Comparison of ENCODE assay signal across 8 cellular contexts in genomic region chr6:116476021-116476678, GRCh38. TPM values are rescaled to one million over a fixed set of nuclear protein-coding genes. Genes with fewer than 3 reads are reported as not detected.
DNase-seq lines count a peak whose midpoint lies in the region; ATAC-seq and TF ChIP-seq lines count a peak whose summit lies in the region.

No MANE protein-coding gene starts in this region.

- H3K4me3 ChIP-seq in GM06990 (replicated peaks; ENCODE audit: low read depth, low read length): no peak overlapping the region
- H3K4me3 ChIP-seq in mesendoderm (ENCODE audit: low read length): no peak overlapping the region

- H3K18ac ChIP-seq in mesendoderm (ENCODE audit: low read length): no peak overlapping the region

- H2BK120ac ChIP-seq in mesendoderm (ENCODE audit: low read depth, low read length): no peak overlapping the region

- no peak overlapping the region for H3K4me2 ChIP-seq in mesendoderm (ENCODE audit: low read length)

- H3K27me3 ChIP-seq in GM06990 (replicated peaks; ENCODE audit: control insufficient read depth, insufficient read depth, low read length): no peaks in the 10 kb centered on the region
- H3K27me3 ChIP-seq in mesendoderm (ENCODE audit: insufficient read depth, low read length, poor library complexity): no peaks in the 10 kb centered on the region

- H3K36me3 Mint-ChIP-seq in activated T-helper 1 cell treated with anti-CD3 and anti-CD28 coated beads, Interleukin-12 subunit alpha, Interleukin-12 subunit beta, Interleukin-2, Interleukin-4 antibody, amounts not matched to agents 30 ng/mL and 10 ng/mL and 1 ng/mL, durations not matched to agents 14 hours and 24 hours and 36 hours (ENCODE audit: low read depth): peaks cover 4% of the 10 kb centered on the region
- no peaks in the 10 kb centered on the region for H3K36me3 Mint-ChIP-seq in type B pancreatic cell

- no peaks in the 10 kb centered on the region for H3K79me1 ChIP-seq in mesendoderm (ENCODE audit: low read length)

- no peak overlapping the region for H3K9ac ChIP-seq in mesendoderm (ENCODE audit: low read length)

- H3K4me3 Mint-ChIP-seq in activated T-helper 1 cell treated with anti-CD3 and anti-CD28 coated beads, Interleukin-12 subunit alpha, Interleukin-12 subunit beta, Interleukin-2, Interleukin-4 antibody, amounts not matched to agents 30 ng/mL and 10 ng/mL and 1 ng/mL, durations not matched to agents 14 hours and 24 hours and 36 hours: peak overlapping the region; percentile 7
- no peak overlapping the region for H3K4me3 Mint-ChIP-seq in type B pancreatic cell

- no peak overlapping the region for H2BK15ac ChIP-seq in mesendoderm (replicated peaks; ENCODE audit: low read depth)

- H3K9me3 Mint-ChIP-seq in activated T-helper 1 cell treated with anti-CD3 and anti-CD28 coated beads, Interleukin-12 subunit alpha, Interleukin-12 subunit beta, Interleukin-2, Interleukin-4 antibody, amounts not matched to agents 30 ng/mL and 10 ng/mL and 1 ng/mL, durations not matched to agents 14 hours and 24 hours and 36 hours: peaks cover 7% of the 10 kb centered on the region
- peaks cover 5% of the 10 kb centered on the region for H3K9me3 Mint-ChIP-seq in type B pancreatic cell

- H3K27ac ChIP-seq in mesendoderm (ENCODE audit: low read depth, low read length): no peak overlapping the region

- H3K36me3 ChIP-seq in GM06990 (ENCODE audit: control insufficient read depth, insufficient read depth, low read length) (no peaks in the 10 kb centered on the region), mesendoderm (ENCODE audit: control insufficient read depth, insufficient read depth, low read length) (no peaks in the 10 kb centered on the region)

- H4K8ac ChIP-seq in mesendoderm (ENCODE audit: low read depth, low read length): no peak overlapping the region

- TF ChIP-seq CTCF in GM06990 (IDR thresholded peaks at IDR 0.05; ENCODE audit: insufficient read depth, low read length, poor library complexity, severe bottlenecking) (no peak), GM20000 (IDR thresholded peaks at IDR 0.05; ENCODE audit: extremely low read depth, missing control alignments) (no peak), type B pancreatic cell (conservative IDR thresholded peaks at IDR 0.05) (no peak)

- H3K23ac ChIP-seq in mesendoderm (ENCODE audit: low read length): no peak overlapping the region

- DNase-seq in GM06990 (ENCODE audit: extremely low read depth, insufficient read length) (peak; percentile 24), GM20000 (ENCODE audit: low spot score) (peak; percentile 66), amygdala (lab: John Stamatoyannopoulos, UW) (no peak), mesendoderm (no peak), RKO (ENCODE audit: low spot score) (no peak), type B pancreatic cell (ENCODE audit: extremely low spot score, unreplicated experiment) (no peak)
- peak; percentile 54 for DNase-seq in activated T-helper 1 cell treated with anti-CD3 and anti-CD28 coated beads, Interleukin-12 subunit alpha, Interleukin-12 subunit beta, Interleukin-2, Interleukin-4 antibody, amounts not matched to agents 30 ng/mL and 10 ng/mL and 1 ng/mL, durations not matched to agents 14 hours and 24 hours and 36 hours (ENCODE audit: low spot score)

- no peak overlapping the region for H3K56ac ChIP-seq in mesendoderm (ENCODE audit: low read length)

- peak overlapping the region; percentile 69 for H3K27ac Mint-ChIP-seq in activated T-helper 1 cell treated with anti-CD3 and anti-CD28 coated beads, Interleukin-12 subunit alpha, Interleukin-12 subunit beta, Interleukin-2, Interleukin-4 antibody, amounts not matched to agents 30 ng/mL and 10 ng/mL and 1 ng/mL, durations not matched to agents 14 hours and 24 hours and 36 hours
- H3K27ac Mint-ChIP-seq in type B pancreatic cell: no peak overlapping the region

- WGBS in mesendoderm (ENCODE audit: extremely low coverage, insufficient coverage, low lambda C conversion rate): no CpG with 5 or more reads among the region's 4 CpGs

- no peak overlapping the region for H4K5ac ChIP-seq in mesendoderm (ENCODE audit: low read length)

- intact Hi-C loops in activated T-helper 1 cell treated with anti-CD3 and anti-CD28 coated beads, Interleukin-12 subunit alpha, Interleukin-12 subunit beta, Interleukin-2, Interleukin-4 antibody, amounts not matched to agents 30 ng/mL and 10 ng/mL and 1 ng/mL, durations not matched to agents 14 hours and 24 hours and 36 hours (cut with micrococcal nuclease): loop anchor here (1.0 to 5.0 kb wide), 5 partner anchors 14 to 191 kb away; partner anchors contain the start of genes DSE and ZUP1

- H2AK5ac ChIP-seq in mesendoderm (ENCODE audit: low read length): no peak overlapping the region

- peaks cover 31% of the 10 kb centered on the region for H3K4me1 Mint-ChIP-seq in activated T-helper 1 cell treated with anti-CD3 and anti-CD28 coated beads, Interleukin-12 subunit alpha, Interleukin-12 subunit beta, Interleukin-2, Interleukin-4 antibody, amounts not matched to agents 30 ng/mL and 10 ng/mL and 1 ng/mL, durations not matched to agents 14 hours and 24 hours and 36 hours (ENCODE audit: low read depth)
- H3K4me1 Mint-ChIP-seq in type B pancreatic cell (ENCODE audit: unreplicated experiment): peaks cover 19% of the 10 kb centered on the region

- no peak overlapping the region for H3K4ac ChIP-seq in mesendoderm (ENCODE audit: low read depth, low read length)

- no peaks in the 10 kb centered on the region for H3K4me1 ChIP-seq in mesendoderm (ENCODE audit: control insufficient read depth, low read depth, low read length)

- no peak overlapping the region for H2BK5ac ChIP-seq in mesendoderm (ENCODE audit: low read length)

- peak; percentile 100 for ATAC-seq in HG03460 (IDR thresholded peaks at IDR 0.05; ENCODE audit: unreplicated experiment)

- peaks cover 11% of the 10 kb centered on the region for H3K27me3 Mint-ChIP-seq in activated T-helper 1 cell treated with anti-CD3 and anti-CD28 coated beads, Interleukin-12 subunit alpha, Interleukin-12 subunit beta, Interleukin-2, Interleukin-4 antibody, amounts not matched to agents 30 ng/mL and 10 ng/mL and 1 ng/mL, durations not matched to agents 14 hours and 24 hours and 36 hours (ENCODE audit: insufficient read depth)
- H3K27me3 Mint-ChIP-seq in type B pancreatic cell: no peaks in the 10 kb centered on the region

- H3K79me2 ChIP-seq in mesendoderm (ENCODE audit: control insufficient read depth, insufficient read depth, low read length): no peaks in the 10 kb centered on the region

RNA-seq across cellular contexts. Expression of gene CALHM6, which starts 15.0 kb away (rescaled TPM):
- total RNA-seq in activated T-helper 1 cell treated with anti-CD3 and anti-CD28 coated beads, Interleukin-12 subunit alpha, Interleukin-12 subunit beta, Interleukin-2, Interleukin-4 antibody, amounts not matched to agents 30 ng/mL and 10 ng/mL and 1 ng/mL, durations not matched to agents 14 hours and 24 hours and 36 hours: 27.7 and 29.2 TPM in 2 replicates
- polyA plus RNA-seq in mesendoderm (2013, experiment 1 of 2): 2.0 TPM
- polyA plus RNA-seq in mesendoderm (2013, experiment 2 of 2): 1.8 TPM
- 0.99 and 1.6 TPM in 2 replicates for total RNA-seq in type B pancreatic cell (ENCODE audit: low replicate concordance)

RNA-seq across cellular contexts. Expression of gene CALHM5, which starts 35.3 kb away (rescaled TPM):
- total RNA-seq in activated T-helper 1 cell treated with anti-CD3 and anti-CD28 coated beads, Interleukin-12 subunit alpha, Interleukin-12 subunit beta, Interleukin-2, Interleukin-4 antibody, amounts not matched to agents 30 ng/mL and 10 ng/mL and 1 ng/mL, durations not matched to agents 14 hours and 24 hours and 36 hours: not detected in 2 replicates
- 0.24 TPM for polyA plus RNA-seq in mesendoderm (2013, experiment 1 of 2)
- 0.25 TPM for polyA plus RNA-seq in mesendoderm (2013, experiment 2 of 2)
- total RNA-seq in type B pancreatic cell (ENCODE audit: low replicate concordance): 0.10 and 0.46 TPM in 2 replicates

Comparison
In these comparisons a context has a peak if more than half of its experiments do, and no peak if none do; other contexts are left out.
1. DNase-seq: peak in GM06990 (single experiment), GM20000 (single experiment) and activated T-helper 1 cell treated with anti-CD3 and anti-CD28 coated beads, Interleukin-12 subunit alpha, Interleukin-12 subunit beta, Interleukin-2, Interleukin-4 antibody, amounts not matched to agents 30 ng/mL and 10 ng/mL and 1 ng/mL, durations not matched to agents 14 hours and 24 hours and 36 hours (single experiment); none in amygdala (0 of 56), mesendoderm (single experiment), RKO (single experiment) and type B pancreatic cell (single experiment).
2. RNA of gene CALHM6, which starts 15.0 kb away (total RNA-seq): 27.7 to 29.2 TPM in activated T-helper 1 cell treated with anti-CD3 and anti-CD28 coated beads, Interleukin-12 subunit alpha, Interleukin-12 subunit beta, Interleukin-2, Interleukin-4 antibody, amounts not matched to agents 30 ng/mL and 10 ng/mL and 1 ng/mL, durations not matched to agents 14 hours and 24 hours and 36 hours; 0.99 to 1.6 TPM in type B pancreatic cell; every median in the first group is over 10 times any median in the second.